In genomic region chr15:58748787-58749531, GRCh38 we compare ENCODE assay signal across 8 cellular contexts. TPM values are rescaled to one million over a fixed set of nuclear protein-coding genes. Genes with fewer than 3 reads are reported as not detected.
DNase-seq lines count a peak whose midpoint lies in the region; ATAC-seq and TF ChIP-seq lines count a peak whose summit lies in the region.

No MANE protein-coding gene starts in this region.

- H3K27me3 Mint-ChIP-seq in activated T-cell treated with anti-CD3 and anti-CD28 coated beads, Interleukin-2, amount 50 U/mL, for 72 hours (ENCODE audit: low read depth), result no peaks in the 10 kb centered on the region
- no peaks in the 10 kb centered on the region for H3K27me3 Mint-ChIP-seq in natural killer cell treated with Interleukin-12 subunit alpha and Interleukin-12 subunit beta and Interleukin-15 and Interleukin-18, amount 100 ng/mL, for 72 hours
- no peaks in the 10 kb centered on the region for H3K27me3 Mint-ChIP-seq in type B pancreatic cell

- peaks cover 39% of the 10 kb centered on the region for H3K4me1 Mint-ChIP-seq in activated T-cell treated with anti-CD3 and anti-CD28 coated beads, Interleukin-2, amount 50 U/mL, for 72 hours (ENCODE audit: low read depth)
- peaks cover 27 to 39% of the 10 kb centered on the region in 2 donors for H3K4me1 Mint-ChIP-seq in natural killer cell treated with Interleukin-12 subunit alpha and Interleukin-12 subunit beta and Interleukin-15 and Interleukin-18, amount 100 ng/mL, for 72 hours (ENCODE audit: low read depth in 2 of 2)
- H3K4me1 Mint-ChIP-seq in type B pancreatic cell (ENCODE audit: unreplicated experiment), result peaks cover 25% of the 10 kb centered on the region

- H3K4me2 ChIP-seq in OCI-LY1 (ENCODE audit: low read length) (peak overlapping the region; percentile 91), fibroblast of lung (ENCODE audit: extremely low read depth, insufficient read depth, low read length) (peak overlapping the region; percentile 20)

- ATAC-seq in GM18867 (IDR thresholded peaks at IDR 0.05; ENCODE audit: unreplicated experiment) (peak; percentile 35), HG03064 (IDR thresholded peaks at IDR 0.05; ENCODE audit: low read depth, unreplicated experiment) (peak; percentile 28)
- ATAC-seq in activated T-cell treated with anti-CD3 and anti-CD28 coated beads, Interleukin-2, amount 50 U/mL, for 72 hours (replicated peaks in 1 of 2), result peak; percentile 42 to 45
- peak; percentile 52 to 57 for ATAC-seq in natural killer cell treated with Interleukin-12 subunit alpha and Interleukin-12 subunit beta and Interleukin-15 and Interleukin-18, amount 100 ng/mL, for 72 hours

- H2AFZ ChIP-seq in OCI-LY1 (ENCODE audit: low read length), result no peak overlapping the region
- H2AFZ ChIP-seq in fibroblast of lung (ENCODE audit: low read length), result peak overlapping the region; percentile 54

- peak overlapping the region; percentile 94 to 95 for H3K4me3 Mint-ChIP-seq in activated T-cell treated with anti-CD3 and anti-CD28 coated beads, Interleukin-2, amount 50 U/mL, for 72 hours
- H3K4me3 Mint-ChIP-seq in natural killer cell treated with Interleukin-12 subunit alpha and Interleukin-12 subunit beta and Interleukin-15 and Interleukin-18, amount 100 ng/mL, for 72 hours, result peak overlapping the region; percentile 94
- peak overlapping the region; percentile 99 for H3K4me3 Mint-ChIP-seq in type B pancreatic cell

- H3F3A ChIP-seq in OCI-LY1 (ENCODE audit: insufficient read depth, low read length), result no peaks in the 10 kb centered on the region

- H3K9me3 ChIP-seq in OCI-LY1 (ENCODE audit: low read length), result no peaks in the 10 kb centered on the region
- H3K9me3 ChIP-seq in fibroblast of lung (ENCODE audit: control insufficient read depth, insufficient read depth, low read depth, low read length), result no peaks in the 10 kb centered on the region

- H3K27me3 ChIP-seq in OCI-LY1 (ENCODE audit: insufficient read depth, low read length), result no peaks in the 10 kb centered on the region
- no peaks in the 10 kb centered on the region for H3K27me3 ChIP-seq in fibroblast of lung (ENCODE audit: control insufficient read depth, insufficient read depth, low read length)

- peak overlapping the region; percentile 99 for H3K27ac Mint-ChIP-seq in activated T-cell treated with anti-CD3 and anti-CD28 coated beads, Interleukin-2, amount 50 U/mL, for 72 hours
- H3K27ac Mint-ChIP-seq in natural killer cell treated with Interleukin-12 subunit alpha and Interleukin-12 subunit beta and Interleukin-15 and Interleukin-18, amount 100 ng/mL, for 72 hours, result peak overlapping the region; percentile 83 to 97
- H3K27ac Mint-ChIP-seq in type B pancreatic cell, result peak overlapping the region; percentile 98

- no peak for DNase-seq in AG04449 (ENCODE audit: low read depth, low spot score)
- peak; percentile 54 to 56 for DNase-seq in activated T-cell treated with anti-CD3 and anti-CD28 coated beads, Interleukin-2, amount 50 U/mL, for 72 hours
- DNase-seq in fibroblast of lung (ENCODE audit: low read depth in 2 of 2), result peak; percentile 36 to 45
- peak; percentile 63 for DNase-seq in natural killer cell treated with Interleukin-12 subunit alpha and Interleukin-12 subunit beta and Interleukin-15 and Interleukin-18, amount 100 ng/mL, for 72 hours (ENCODE audit: low spot score)
- DNase-seq in type B pancreatic cell (ENCODE audit: extremely low spot score, unreplicated experiment), result peak; percentile 79

- no peaks in the 10 kb centered on the region for H3K9me2 ChIP-seq in OCI-LY1 (ENCODE audit: low read depth, low read length)

- no peaks in the 10 kb centered on the region for H3K9me3 Mint-ChIP-seq in activated T-cell treated with anti-CD3 and anti-CD28 coated beads, Interleukin-2, amount 50 U/mL, for 72 hours
- no peaks in the 10 kb centered on the region for H3K9me3 Mint-ChIP-seq in natural killer cell treated with Interleukin-12 subunit alpha and Interleukin-12 subunit beta and Interleukin-15 and Interleukin-18, amount 100 ng/mL, for 72 hours
- H3K9me3 Mint-ChIP-seq in type B pancreatic cell, result no peaks in the 10 kb centered on the region

- H3K9ac ChIP-seq in OCI-LY1 (ENCODE audit: low read length), result peak overlapping the region; percentile 89
- H3K9ac ChIP-seq in fibroblast of lung (ENCODE audit: insufficient read depth, low read length), result peak overlapping the region; percentile 96

- peaks cover 6 to 11% of the 10 kb centered on the region in 2 donors for H3K36me3 Mint-ChIP-seq in activated T-cell treated with anti-CD3 and anti-CD28 coated beads, Interleukin-2, amount 50 U/mL, for 72 hours (ENCODE audit: insufficient read depth in 2 of 2)
- H3K36me3 Mint-ChIP-seq in natural killer cell treated with Interleukin-12 subunit alpha and Interleukin-12 subunit beta and Interleukin-15 and Interleukin-18, amount 100 ng/mL, for 72 hours, result no peaks in the 10 kb centered on the region
- H3K36me3 Mint-ChIP-seq in type B pancreatic cell, result peaks cover 10% of the 10 kb centered on the region

- no peak for TF ChIP-seq CTCF in AG04449 (IDR thresholded peaks at IDR 0.05; ENCODE audit: insufficient read depth, low read length, missing control alignments)
- TF ChIP-seq CTCF in OCI-LY1 (IDR thresholded peaks at IDR 0.05; ENCODE audit: low read length), result no peak; the same call in 1 of the 2 replicates
- TF ChIP-seq CTCF in fibroblast of lung (conservative IDR thresholded peaks at IDR 0.05 in 1 of 2, IDR thresholded peaks at IDR 0.05 in 1 of 2; ENCODE audit: low read depth in 1 of 2, low read length in 2 of 2), result no peak
- TF ChIP-seq CTCF in type B pancreatic cell (conservative IDR thresholded peaks at IDR 0.05), result no peak

- H3K36me3 ChIP-seq in OCI-LY1 (ENCODE audit: insufficient read depth, low read length) (peaks cover 9% of the 10 kb centered on the region; the same call in 1 of the 2 replicates), fibroblast of lung (ENCODE audit: control insufficient read depth, insufficient read depth, low read length) (no peaks in the 10 kb centered on the region)

- H4K20me1 ChIP-seq in OCI-LY1 (ENCODE audit: insufficient read depth, low read length) (no peaks in the 10 kb centered on the region), fibroblast of lung (ENCODE audit: control insufficient read depth, extremely low read depth, insufficient read depth, low read length) (no peaks in the 10 kb centered on the region)

- peaks cover 49% of the 10 kb centered on the region for H3K4me1 ChIP-seq in OCI-LY1 (ENCODE audit: insufficient read depth, low read length, severe bottlenecking)
- H3K4me1 ChIP-seq in fibroblast of lung (ENCODE audit: control insufficient read depth, extremely low read depth, insufficient read depth, low read length), result no peaks in the 10 kb centered on the region

- H3K4me3 ChIP-seq in AG04449 (ENCODE audit: low read depth, low read length), result peak overlapping the region; percentile 82
- H3K4me3 ChIP-seq in OCI-LY1 (ENCODE audit: low read depth, low read length, poor library complexity, severe bottlenecking), result peak overlapping the region; percentile 91
- peak overlapping the region; percentile 66 to 97 (median 87) for H3K4me3 ChIP-seq in fibroblast of lung (replicated peaks in 1 of 4; ENCODE audit: control extremely low read depth in 1 of 4, insufficient read depth in 1 of 4, low read depth in 3 of 4, low read length in 4 of 4)

- H3K27ac ChIP-seq in OCI-LY1 (ENCODE audit: low read depth, low read length, poor library complexity, severe bottlenecking) (peak overlapping the region; percentile 85), fibroblast of lung (ENCODE audit: insufficient read depth, low read length) (peak overlapping the region; percentile 97)

- POLR2A ChIA-PET in AG04449 (lab: Yijun Ruan, JAX), result interaction anchor here (1.2 to 3.2 kb wide), 2 partner anchors 22 to 279 kb away, joined by 8 to 44 read pairs; partner anchors contain the start of gene MINDY2

- H3K79me2 ChIP-seq in OCI-LY1 (ENCODE audit: insufficient read depth, low read length) (peaks cover 49% of the 10 kb centered on the region), fibroblast of lung (ENCODE audit: control insufficient read depth, insufficient read depth, low read length) (peaks cover 54% of the 10 kb centered on the region)

- CTCF ChIA-PET in AG04449 (lab: Yijun Ruan, JAX), result interaction anchor here (1.1 to 1.8 kb wide), 4 partner anchors 11 to 521 kb away, joined by 3 to 9 read pairs (median 6); no protein-coding TSS in a partner anchor

RNA-seq across cellular contexts. Expression of gene ADAM10, which starts 0.5 kb away (rescaled TPM):
- total RNA-seq in activated T-cell treated with anti-CD3 and anti-CD28 coated beads, Interleukin-2, amount 50 U/mL, for 72 hours, result 100 to 1,000 TPM in 1 of 2 donors, 10 to 100 TPM in 1; 96.5 to 108 TPM
- total RNA-seq in fibroblast of lung, result 157 and 224 TPM in 2 replicates
- 260 and 318 TPM in 2 replicates for polyA plus RNA-seq in fibroblast of lung
- polyA plus RNA-seq in fibroblast of lung (2012), result 199 and 238 TPM in 2 replicates
- 50.8 and 94.5 TPM in 2 replicates for polyA minus RNA-seq in fibroblast of lung (ENCODE audit: low replicate concordance)
- 100 to 1,000 TPM in 1 of 2 donors, 10 to 100 TPM in 1; 89.9 to 122 TPM for total RNA-seq in natural killer cell treated with Interleukin-12 subunit alpha and Interleukin-12 subunit beta and Interleukin-15 and Interleukin-18, amount 100 ng/mL, for 72 hours
- total RNA-seq in type B pancreatic cell (ENCODE audit: low replicate concordance), result 228 and 438 TPM in 2 replicates

RNA-seq across cellular contexts. Expression of gene MINDY2, which starts 22.1 kb away (rescaled TPM):
- total RNA-seq in activated T-cell treated with anti-CD3 and anti-CD28 coated beads, Interleukin-2, amount 50 U/mL, for 72 hours, result 10 to 100 TPM; 10.6 to 12.3 TPM
- 16.2 and 22.3 TPM in 2 replicates for total RNA-seq in fibroblast of lung
- polyA plus RNA-seq in fibroblast of lung, result 15.4 and 21.1 TPM in 2 replicates
- 10.1 and 13.5 TPM in 2 replicates for polyA plus RNA-seq in fibroblast of lung (2012)
- polyA minus RNA-seq in fibroblast of lung (ENCODE audit: low replicate concordance), result 0.75 and 2.8 TPM in 2 replicates
- 10 to 100 TPM; 11.9 to 15.1 TPM for total RNA-seq in natural killer cell treated with Interleukin-12 subunit alpha and Interleukin-12 subunit beta and Interleukin-15 and Interleukin-18, amount 100 ng/mL, for 72 hours
- total RNA-seq in type B pancreatic cell (ENCODE audit: low replicate concordance), result 39.8 and 82.1 TPM in 2 replicates
